8 cellular contexts compared by ENCODE assay signal in genomic region chr14:21987937-21988336, GRCh38.
DNase-seq lines count a peak whose midpoint lies in the region; ATAC-seq and TF ChIP-seq lines count a peak whose summit lies in the region.

No MANE protein-coding gene starts in this region.

- no peak for ATAC-seq in GM19395 (IDR thresholded peaks at IDR 0.05; ENCODE audit: unreplicated experiment)
- ATAC-seq in GM18870 (IDR thresholded peaks at IDR 0.05; ENCODE audit: unreplicated experiment): no peak

- DNase-seq in AG10803 (ENCODE audit: low read depth) (peak; percentile 3), SKM-1 treated with dmso at 0.1 percent for 144 hours (lab: John Stamatoyannopoulos, UW; ENCODE audit: unreplicated experiment) (peak; percentile 35), foreskin melanocyte (peak; percentile 26), NCI-H524 (lab: John Stamatoyannopoulos, UW) (no peak), NCI-H1930 (lab: John Stamatoyannopoulos, UW) (no peak)

- no peak overlapping the region for H3K4me3 ChIP-seq in AG10803 (ENCODE audit: low read length)
- no peak overlapping the region for H3K4me3 ChIP-seq in GM12875 (ENCODE audit: low read depth, low read length)

- TF ChIP-seq CTCF in AG10803 (conservative IDR thresholded peaks at IDR 0.05; ENCODE audit: low read length): peak; percentile 31
- TF ChIP-seq CTCF in GM12875 (IDR thresholded peaks at IDR 0.05; ENCODE audit: borderline replicate concordance, insufficient read depth, low read depth, low read length): peak; percentile 24; the same call in 1 of the 2 replicates

Comparison
In these comparisons a context has a peak if more than half of its experiments do, and no peak if none do; other contexts are left out.
1. DNase-seq: peak in AG10803 (single experiment), SKM-1 treated with dmso at 0.1 percent for 144 hours (single experiment) and foreskin melanocyte (single experiment); none in NCI-H524 (0 of 2) and NCI-H1930 (0 of 2).